Comparison of ENCODE assay signal across 8 cellular contexts in genomic region chr19:3556423-3556977, GRCh38. TPM values are rescaled to one million over a fixed set of nuclear protein-coding genes. Genes with fewer than 3 reads are reported as not detected.
DNase-seq lines count a peak whose midpoint lies in the region; FAIRE-seq and TF ChIP-seq lines count a peak whose summit lies in the region.

No MANE protein-coding gene starts in this region.

- FAIRE-seq in GM19239 (lab: Jason Lieb, UNC), result no peak

- no peak for TF ChIP-seq RAD21 in liver (IDR thresholded peaks at IDR 0.05)

- TF ChIP-seq POLR2A in adrenal gland (IDR thresholded peaks at IDR 0.05) (no peak), testis (IDR thresholded peaks at IDR 0.05) (no peak)

- peak overlapping the region; percentile 95 for H3K27ac Mint-ChIP-seq in activated CD4-positive, alpha-beta T cell treated with anti-CD3 and anti-CD28 coated beads, Interleukin-2, amount 10 ng/mL, durations not matched to agents 24 days and 14 days

- H3K9me3 ChIP-seq in adrenal gland (replicated peaks in 1 of 3), result no peaks in the 10 kb centered on the region
- no peaks in the 10 kb centered on the region for H3K9me3 ChIP-seq in liver (ENCODE audit: control insufficient read depth in 4 of 4, low read length in 3 of 4)
- H3K9me3 ChIP-seq in testis, result no peaks in the 10 kb centered on the region

- no peaks in the 10 kb centered on the region for H3K9me3 Mint-ChIP-seq in activated CD4-positive, alpha-beta T cell treated with anti-CD3 and anti-CD28 coated beads, Interleukin-2, amount 10 ng/mL, durations not matched to agents 24 days and 14 days

- WGBS in adrenal gland, 4 donors, result 20 to 29% (median 26%) methylated on average over 8 to 9 of the region's 9 CpGs
- WGBS in liver, result 45% methylated on average over 9 of the region's 9 CpGs
- 12 to 17% methylated on average over 9 of the region's 9 CpGs for WGBS in testis, 2 donors

- no peaks in the 10 kb centered on the region for H3K27me3 Mint-ChIP-seq in activated CD4-positive, alpha-beta T cell treated with anti-CD3 and anti-CD28 coated beads, Interleukin-2, amount 10 ng/mL, durations not matched to agents 24 days and 14 days

- intact Hi-C loops in activated CD4-positive, alpha-beta T cell treated with anti-CD3 and anti-CD28 coated beads, Interleukin-2, amount 10 ng/mL, durations not matched to agents 24 days and 14 days (cut with micrococcal nuclease), result loop anchor here (5.0 kb wide), 1 partner anchor 71 kb away; the partner anchor contains the start of gene CACTIN
- intact Hi-C loops in adrenal gland (cut with DNase I), result no loop called here
- intact Hi-C loops in testis (cut with DNase I; ENCODE audit: low total_unique reads), result loop anchor here (10.0 kb wide), 1 partner anchor 58 kb away; no protein-coding TSS in a partner anchor

- DNase-seq in activated CD4-positive, alpha-beta T cell treated with anti-CD3 and anti-CD28 coated beads, Interleukin-2, amount 10 ng/mL, durations not matched to agents 24 days and 14 days, result peak; percentile 65
- DNase-seq in activated CD4-positive, alpha-beta T cell treated with anti-CD3 and anti-CD28 coated beads for 4 hours, result no peak
- no peak for DNase-seq in adrenal gland
- DNase-seq in testis, result no peak
- no peak for DNase-seq in stimulated activated CD4-positive, alpha-beta T cell treated with anti-CD3 and anti-CD28 coated beads, Interleukin-15, amount 100 ng/mL, for 24 hours
- DNase-seq in GM19239 (ENCODE audit: insufficient read length, low spot score), result no peak
- no peak for DNase-seq in EL

- H3K4me3 ChIP-seq in adrenal gland, result peak overlapping the region; percentile 25 to 100 (median 58)
- H3K4me3 ChIP-seq in liver (ENCODE audit: low read depth in 1 of 3, low read length in 3 of 3), result peak overlapping the region; percentile 75 to 96 (median 88)
- H3K4me3 ChIP-seq in testis, result peak overlapping the region; percentile 76 to 85

- H3K27ac ChIP-seq in adrenal gland (peak overlapping the region in 3 of 5 donors; percentile 35 to 89 (median 41)), liver (ENCODE audit: low read depth in 1 of 2, low read length in 2 of 2) (peak overlapping the region in 1 of 2 donors; percentile 16), testis (no peak overlapping the region)

- H3K36me3 Mint-ChIP-seq in activated CD4-positive, alpha-beta T cell treated with anti-CD3 and anti-CD28 coated beads, Interleukin-2, amount 10 ng/mL, durations not matched to agents 24 days and 14 days (ENCODE audit: low read depth), result peaks cover 20% of the 10 kb centered on the region

- H3K4me1 ChIP-seq in adrenal gland (replicated peaks in 1 of 2) (peaks cover 14 to 24% of the 10 kb centered on the region in 2 donors), liver (ENCODE audit: control insufficient read depth in 4 of 4, insufficient read depth in 4 of 4, low read length in 3 of 4) (peaks cover 9 to 44% (median 25%) of the 10 kb centered on the region in 4 donors), testis (peaks cover 16% of the 10 kb centered on the region)

- H3K36me3 ChIP-seq in adrenal gland (replicated peaks in 1 of 2) (no peaks in the 10 kb centered on the region), liver (ENCODE audit: control insufficient read depth in 4 of 4, insufficient read depth in 3 of 4, low read depth in 1 of 4, low read length in 3 of 4) (no peaks in the 10 kb centered on the region), testis (ENCODE audit: low read depth, missing control alignments) (no peaks in the 10 kb centered on the region)

- peak overlapping the region; percentile 24 to 45 for H3K9ac ChIP-seq in liver (ENCODE audit: low read depth in 1 of 2, low read length in 2 of 2)

- TF ChIP-seq CTCF in adrenal gland (IDR thresholded peaks at IDR 0.05) (no peak), liver (IDR thresholded peaks at IDR 0.05; ENCODE audit: low read depth, low read length, missing input control) (no peak), testis (IDR thresholded peaks at IDR 0.05) (no peak)

- peaks cover 39% of the 10 kb centered on the region for H3K4me1 Mint-ChIP-seq in activated CD4-positive, alpha-beta T cell treated with anti-CD3 and anti-CD28 coated beads, Interleukin-2, amount 10 ng/mL, durations not matched to agents 24 days and 14 days

- H3K4me3 Mint-ChIP-seq in activated CD4-positive, alpha-beta T cell treated with anti-CD3 and anti-CD28 coated beads, Interleukin-2, amount 10 ng/mL, durations not matched to agents 24 days and 14 days, result peak overlapping the region; percentile 100

- H3K27me3 ChIP-seq in adrenal gland (no peaks in the 10 kb centered on the region), liver (ENCODE audit: control insufficient read depth in 4 of 4, insufficient read depth in 4 of 4, low read length in 3 of 4) (no peaks in the 10 kb centered on the region), testis (no peaks in the 10 kb centered on the region)

TF ChIP-seq in liver, 16 proteins besides CTCF, POLR2A, EP300 and RAD21:
- TF ChIP-seq NR2F2 (IDR thresholded peaks at IDR 0.05), result no peak
- no peak for TF ChIP-seq EGR1 (IDR thresholded peaks at IDR 0.05; ENCODE audit: low read depth in 2 of 2)

RNA-seq across cellular contexts. Expression of gene MFSD12, which starts 0.9 kb away (rescaled TPM):
- 119 and 124 TPM in 2 replicates for total RNA-seq in activated CD4-positive, alpha-beta T cell treated with anti-CD3 and anti-CD28 coated beads, Interleukin-2, amount 10 ng/mL, durations not matched to agents 24 days and 14 days
- 100 to 1,000 TPM in 2 of 8 donors, 10 to 100 TPM in 6; 48.0 to 123 (median 66.9) TPM for total RNA-seq in adrenal gland
- polyA plus RNA-seq in adrenal gland, result 10 to 100 TPM; 18.5 to 89.3 (median 48.5) TPM
- total RNA-seq in liver, result 10 to 100 TPM; 21.7 to 43.6 TPM
- 10 to 100 TPM in 1 of 2 donors, 1 to 10 TPM in 1; 9.4 to 27.5 TPM for polyA plus RNA-seq in liver
- total RNA-seq in testis, result 10 to 100 TPM; 83.9 to 95.1 TPM
- polyA plus RNA-seq in testis (ENCODE audit: insufficient read depth, low read depth, low replicate concordance), result 32.8 TPM

RNA-seq across cellular contexts. Expression of gene HMG20B, which starts 16.2 kb away (rescaled TPM):
- 53.7 and 59.3 TPM in 2 replicates for total RNA-seq in activated CD4-positive, alpha-beta T cell treated with anti-CD3 and anti-CD28 coated beads, Interleukin-2, amount 10 ng/mL, durations not matched to agents 24 days and 14 days
- total RNA-seq in adrenal gland, result 100 to 1,000 TPM in 5 of 8 donors, 10 to 100 TPM in 3; 49.3 to 137 (median 105) TPM
- 100 to 1,000 TPM in 1 of 3 donors, 10 to 100 TPM in 2; 18.1 to 178 (median 100.0) TPM for polyA plus RNA-seq in adrenal gland
- total RNA-seq in liver, result 10 to 100 TPM; 28.6 to 35.1 TPM
- 10 to 100 TPM; 29.3 to 31.7 TPM for polyA plus RNA-seq in liver
- total RNA-seq in testis, result 100 to 1,000 TPM; 108 to 129 TPM
- polyA plus RNA-seq in testis (ENCODE audit: insufficient read depth, low read depth, low replicate concordance), result 66.2 TPM

RNA-seq across cellular contexts. Expression of gene TEKTIP1, which starts 17.5 kb away (rescaled TPM):
- total RNA-seq in activated CD4-positive, alpha-beta T cell treated with anti-CD3 and anti-CD28 coated beads, Interleukin-2, amount 10 ng/mL, durations not matched to agents 24 days and 14 days, result 1.4 and 2.2 TPM in 2 replicates
- total RNA-seq in adrenal gland (1 to 10 TPM in 2 of 8 donors, under 1 TPM in 2, not detected in 4; 0.68 to 3.6 (median 1.1) TPM), liver (under 1 TPM in 1 of 2 donors, not detected in 1; 0.17 TPM), testis (10 to 100 TPM; 35.8 to 55.9 TPM)
- polyA plus RNA-seq in adrenal gland (1 to 10 TPM in 2 of 3 donors, not detected in 1; 1.1 to 3.5 TPM), liver (not detected), testis (ENCODE audit: insufficient read depth, low read depth, low replicate concordance) (68.2 TPM)

RNA-seq across cellular contexts. Expression of gene GIPC3, which starts 28.8 kb away (rescaled TPM):
- 0.36 and 0.37 TPM in 2 replicates for total RNA-seq in activated CD4-positive, alpha-beta T cell treated with anti-CD3 and anti-CD28 coated beads, Interleukin-2, amount 10 ng/mL, durations not matched to agents 24 days and 14 days
- 1 to 10 TPM; 2.0 to 5.9 (median 3.4) TPM for total RNA-seq in adrenal gland
- 1 to 10 TPM; 1.6 to 4.9 (median 2.6) TPM for polyA plus RNA-seq in adrenal gland
- total RNA-seq in liver, result under 1 TPM; 0.23 to 0.25 TPM
- polyA plus RNA-seq in liver, result under 1 TPM; 0.25 to 0.95 TPM
- total RNA-seq in testis, result under 1 TPM; 0.50 to 0.87 TPM
- polyA plus RNA-seq in testis (ENCODE audit: insufficient read depth, low read depth, low replicate concordance), result 1.5 TPM

RNA-seq across cellular contexts. Expression of gene TBXA2R, which starts 50.2 kb away (rescaled TPM):
- total RNA-seq in activated CD4-positive, alpha-beta T cell treated with anti-CD3 and anti-CD28 coated beads, Interleukin-2, amount 10 ng/mL, durations not matched to agents 24 days and 14 days, result 0.42 and 0.50 TPM in 2 replicates
- total RNA-seq in adrenal gland (10 to 100 TPM in 7 of 8 donors, 1 to 10 TPM in 1; 8.9 to 25.5 (median 17.2) TPM), liver (1 to 10 TPM; 1.7 to 6.0 TPM), testis (1 to 10 TPM; 1.3 to 3.2 TPM)
- polyA plus RNA-seq in adrenal gland (1 to 10 TPM; 5.2 to 6.9 (median 6.2) TPM), liver (1 to 10 TPM; 5.0 to 5.9 TPM), testis (ENCODE audit: insufficient read depth, low read depth, low replicate concordance) (1.8 TPM)

Comparison
In these comparisons a context has a peak if more than half of its experiments do, and no peak if none do; other contexts are left out.
1. H3K27ac ChIP-seq: peak in adrenal gland (3 of 5); none in testis (0 of 2).
2. RNA of gene TEKTIP1, which starts 17.5 kb away (total RNA-seq): 35.8 to 55.9 TPM in testis; 1.4 to 2.2 TPM in activated CD4-positive, alpha-beta T cell treated with anti-CD3 and anti-CD28 coated beads, Interleukin-2, amount 10 ng/mL, durations not matched to agents 24 days and 14 days, 0.68 to 3.6 TPM in adrenal gland and 0.17 TPM in liver; every median in the first group is over 4 times any median in the second.
3. intact Hi-C loops: an anchor here in activated CD4-positive, alpha-beta T cell treated with anti-CD3 and anti-CD28 coated beads, Interleukin-2, amount 10 ng/mL, durations not matched to agents 24 days and 14 days (5.0 kb wide) and testis (10.0 kb wide); none called in adrenal gland.
4. Peak in every context shown above with its lines, with median percentiles within 50 percentile points of each other: H3K4me3 ChIP-seq.